Comparison of ENCODE assay signal across 1 cellular context in genomic region chr3:11211531-11212300, GRCh38.
TF ChIP-seq lines count a peak whose summit lies in the region.

No MANE protein-coding gene starts in this region.

TF ChIP-seq in WTC11, 78 proteins besides CTCF, POLR2A, EP300 and RAD21 (continued from another document):
- TF ChIP-seq ATF1 (CRISPR knock-in tag; IDR thresholded peaks at IDR 0.05) = no peak
- no peak for TF ChIP-seq FOXK1 (CRISPR knock-in tag; IDR thresholded peaks at IDR 0.05)
- no peak for TF ChIP-seq ZNF281 (CRISPR knock-in tag; IDR thresholded peaks at IDR 0.05)
- TF ChIP-seq CDX4 (CRISPR knock-in tag; IDR thresholded peaks at IDR 0.05; ENCODE audit: borderline replicate concordance) = no peak
- TF ChIP-seq E2F5 (CRISPR knock-in tag; IDR thresholded peaks at IDR 0.05) = no peak
- no peak for TF ChIP-seq SOX15 (CRISPR knock-in tag; IDR thresholded peaks at IDR 0.05)
- no peak for TF ChIP-seq ATF2 (CRISPR knock-in tag; IDR thresholded peaks at IDR 0.05; ENCODE audit: borderline replicate concordance, low read depth)
- no peak for TF ChIP-seq TCF7 (CRISPR knock-in tag; IDR thresholded peaks at IDR 0.05; ENCODE audit: low read depth)
- no peak for TF ChIP-seq IRF2 (CRISPR knock-in tag; IDR thresholded peaks at IDR 0.05; ENCODE audit: borderline replicate concordance, low read depth)
- TF ChIP-seq PRRX2 (CRISPR knock-in tag; IDR thresholded peaks at IDR 0.05) = no peak
- no peak for TF ChIP-seq KAT7 (CRISPR knock-in tag; IDR thresholded peaks at IDR 0.05; ENCODE audit: borderline replicate concordance)
